Comparison of ENCODE assay signal across 16 cellular contexts in the genomic region with DNA sequence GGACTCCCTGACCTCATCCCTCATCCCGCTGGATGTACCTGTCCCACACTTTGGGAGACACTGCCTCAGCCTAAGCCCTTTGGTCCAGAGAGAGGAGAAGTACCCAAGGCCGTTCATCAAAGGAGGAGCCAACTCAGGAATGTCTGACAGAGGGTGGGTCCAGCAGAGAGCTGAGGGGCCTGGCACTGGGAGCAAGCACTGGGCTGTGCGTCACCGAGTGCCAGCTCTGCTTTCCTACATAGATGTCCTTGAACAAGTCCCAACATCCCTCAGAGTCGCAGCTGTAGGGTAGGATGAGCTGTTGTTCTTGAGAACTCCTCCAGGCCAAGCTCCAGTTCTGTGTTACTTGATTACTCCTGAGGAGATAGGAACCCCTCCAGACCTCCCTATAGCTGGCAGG.
"Had no signal": no experiment of that assay in that cellular context is flagged by ENCODE, and none has a peak within 500 bp of the region (broad histone marks: within the 10 kb centered on the region; RNA-seq: fewer than 3 reads in every experiment).

No MANE protein-coding gene starts in this region.

- H3K4me1 ChIP-seq: pancreas had no signal

- H3K36me3 ChIP-seq: brain microvascular endothelial cell, pancreas, stomach, thyroid gland had no signal

- H3K9me3 ChIP-seq: pancreas, stomach, thyroid gland had no signal

- H3K4me3 ChIP-seq: dorsolateral prefrontal cortex, lung, pancreas, stomach, thyroid gland had no signal

- DNase-seq: activated CD4-positive, alpha-beta T cell treated with anti-CD3 and anti-CD28 coated beads for 1 hour; activated naive CD4-positive, alpha-beta T cell; amygdala; brain microvascular endothelial cell; dorsolateral prefrontal cortex; left colon; pancreas; stimulated activated CD4-positive, alpha-beta T cell treated with anti-CD3 and anti-CD28 coated beads, Interleukin-15, amount 100 ng/mL, for 24 hours; stimulated activated CD4-positive, alpha-beta T cell treated with anti-CD3 and anti-CD28 coated beads, Interleukin-4, amount 100 ng/mL, for 24 hours; stomach; SW 1271; T-helper 9 cell; thyroid gland had no signal

- H3K9me3 Mint-ChIP-seq: activated T-helper 1 cell treated with anti-CD3 and anti-CD28 coated beads, Interleukin-12 subunit alpha, Interleukin-12 subunit beta, Interleukin-2, Interleukin-4 antibody, amounts not matched to agents 30 ng/mL and 10 ng/mL and 1 ng/mL, durations not matched to agents 14 hours and 24 hours and 36 hours had no signal

- ATAC-seq: esophagus mucosa, left colon, pancreas had no signal

- H3K27ac Mint-ChIP-seq: activated T-helper 1 cell treated with anti-CD3 and anti-CD28 coated beads, Interleukin-12 subunit alpha, Interleukin-12 subunit beta, Interleukin-2, Interleukin-4 antibody, amounts not matched to agents 30 ng/mL and 10 ng/mL and 1 ng/mL, durations not matched to agents 14 hours and 24 hours and 36 hours had no signal

- H3K4me3 Mint-ChIP-seq: activated T-helper 1 cell treated with anti-CD3 and anti-CD28 coated beads, Interleukin-12 subunit alpha, Interleukin-12 subunit beta, Interleukin-2, Interleukin-4 antibody, amounts not matched to agents 30 ng/mL and 10 ng/mL and 1 ng/mL, durations not matched to agents 14 hours and 24 hours and 36 hours had no signal

- H3K27ac ChIP-seq: brain microvascular endothelial cell, pancreas, stomach, thyroid gland had no signal

- H3K27me3 ChIP-seq: pancreas, thyroid gland had no signal
